11 cellular contexts compared by ENCODE assay signal in genomic region chr10:5589963-5590511, GRCh38.
DNase-seq lines count a peak whose midpoint lies in the region; ATAC-seq, FAIRE-seq and TF ChIP-seq lines count a peak whose summit lies in the region.
"Had no signal": no experiment of that assay in that cellular context is flagged by ENCODE, and none has a peak within 500 bp of the region (broad histone marks: within the 10 kb centered on the region; RNA-seq: fewer than 3 reads in every experiment).

No MANE protein-coding gene starts in this region.

- peaks cover 7% of the 10 kb centered on the region for H3K27me3 Mint-ChIP-seq in progenitor cell of endocrine pancreas

- TF ChIP-seq POLR2A in H1 (IDR thresholded peaks at IDR 0.05; ENCODE audit: control extremely low read depth in 1 of 2, low read depth in 2 of 2, low read length in 2 of 2) (no peak), stomach (IDR thresholded peaks at IDR 0.05) (no peak)

- no peak for FAIRE-seq in H1 (lab: Jason Lieb, UNC)
- FAIRE-seq: GM18507 had no signal

- no peak overlapping the region for H3K4me3 ChIP-seq in GM12865 (ENCODE audit: low read depth, low read length)
- H3K4me3 ChIP-seq in H1 (ENCODE audit: extremely low read depth in 1 of 4, insufficient read depth in 2 of 4, low read depth in 3 of 4, low read length in 4 of 4): no peak overlapping the region
- H3K4me3 ChIP-seq in stomach: no peak overlapping the region

- H2BK20ac ChIP-seq in H1 (ENCODE audit: low read length): no peak overlapping the region

- no peak overlapping the region for H4K5ac ChIP-seq in H1 (ENCODE audit: insufficient read length, low read depth, low read length)

- no peak for ATAC-seq in GM18498 (IDR thresholded peaks at IDR 0.05; ENCODE audit: unreplicated experiment)

- no peak overlapping the region for H3K56ac ChIP-seq in H1 (replicated peaks; ENCODE audit: insufficient read length, low read depth, low read length)

- H4K91ac ChIP-seq in H1 (replicated peaks; ENCODE audit: insufficient read length, low read length): peak overlapping the region; percentile 15

- no peak overlapping the region for H3K4ac ChIP-seq in H1 (replicated peaks; ENCODE audit: insufficient read length, low read depth, low read length)

- POLR2A ChIA-PET in H1 (lab: Charles Lee; ENCODE audit: partially characterized antibody): interaction anchor here (0.6 kb wide), 1 partner anchor 63 kb away, joined by 4 read pairs; no protein-coding TSS in a partner anchor

- no peaks in the 10 kb centered on the region for H3K79me1 ChIP-seq in H1 (ENCODE audit: low read depth, low read length)

- no peak overlapping the region for H3K9ac ChIP-seq in H1 (replicated peaks in 1 of 4; ENCODE audit: extremely low read depth in 1 of 4, low read depth in 3 of 4, low read length in 3 of 4)

- H2AK5ac ChIP-seq in H1 (ENCODE audit: low read depth, low read length): no peak overlapping the region

- no peak for TF ChIP-seq EP300 in H1 (IDR thresholded peaks at IDR 0.05; ENCODE audit: borderline replicate concordance in 1 of 2, low read depth in 2 of 2, low read length in 2 of 2)
- TF ChIP-seq EP300 in stomach (IDR thresholded peaks at IDR 0.05): no peak

- H2BK15ac ChIP-seq in H1 (ENCODE audit: low read length): no peak overlapping the region; the same call in 1 of the 2 replicates

- no peak overlapping the region for H3K23ac ChIP-seq in H1 (ENCODE audit: insufficient read length)

- H3K4me1 Mint-ChIP-seq in progenitor cell of endocrine pancreas (ENCODE audit: low read depth): peaks cover 38% of the 10 kb centered on the region

- H3K79me2 ChIP-seq in H1 (ENCODE audit: control insufficient read depth in 1 of 2, insufficient read depth in 2 of 2, low read length in 2 of 2): no peaks in the 10 kb centered on the region

- peak overlapping the region; percentile 78; the same call in 1 of the 2 replicates for H3K18ac ChIP-seq in H1 (ENCODE audit: extremely low read depth, low read length)

- H2BK5ac ChIP-seq in H1 (ENCODE audit: low read depth, low read length): 0 out of 2 replicates have a peak overlapping the region, but pooled peaks have one; percentile 16

- DNase-seq in GM12865 (ENCODE audit: low read depth) (peak; percentile 18), RPMI8226 (peak; percentile 63), H1 (ENCODE audit: low read depth in 1 of 2, low spot score in 2 of 2) (no peak), progenitor cell of endocrine pancreas (ENCODE audit: low spot score, unreplicated experiment) (no peak), DMS153 treated with DMSO at 0.1 percent for 48 hours (lab: John Stamatoyannopoulos, UW; ENCODE audit: unreplicated experiment) (no peak), stomach (no peak)
- DNase-seq in activated CD8-positive, alpha-beta memory T cell treated with anti-CD3 and anti-CD28 coated beads for 24 hours: no peak
- DNase-seq: activated CD4-positive, alpha-beta T cell treated with anti-CD3 and anti-CD28 coated beads, Interleukin-2, amount 50 U/mL, for 1 hour; NCI-H2171 treated with DMSO at 0.1 percent for 48 hours had no signal

- no peaks in the 10 kb centered on the region for H4K20me1 ChIP-seq in H1 (replicated peaks in 1 of 2; ENCODE audit: control insufficient read depth in 1 of 2, insufficient read depth in 2 of 2, low read length in 2 of 2)

- CTCF ChIA-PET in H1 (lab: Charles Lee; ENCODE audit: partially characterized antibody): interaction anchor here (0.7 to 1.8 kb wide), 9 partner anchors 12 to 149 kb away, joined by 3 to 10 read pairs (median 3); no protein-coding TSS in a partner anchor

- intact Hi-C loops in stomach (cut with DNase I; ENCODE audit: low total_unique reads): no loop called here

- no peak for TF ChIP-seq CTCF in GM12865 (IDR thresholded peaks at IDR 0.05; ENCODE audit: insufficient read depth, low read depth, low read length, missing control alignments)
- TF ChIP-seq CTCF in H1 (IDR thresholded peaks at IDR 0.05; ENCODE audit: control extremely low read depth in 1 of 3, insufficient read depth in 1 of 3, low read depth in 1 of 3, low read length in 3 of 3): peak in 1 of 3 experiments; percentile 20; a peak in 1 of 4 replicates
- TF ChIP-seq CTCF in progenitor cell of endocrine pancreas (IDR thresholded peaks at IDR 0.05; ENCODE audit: unreplicated experiment): peak; percentile 24
- TF ChIP-seq CTCF in stomach (IDR thresholded peaks at IDR 0.05): no peak

- no peaks in the 10 kb centered on the region for H3K9me3 Mint-ChIP-seq in progenitor cell of endocrine pancreas (ENCODE audit: low read depth)

- no peak overlapping the region for H3K14ac ChIP-seq in H1 (ENCODE audit: insufficient read length)

- H3K36me3 Mint-ChIP-seq in progenitor cell of endocrine pancreas (ENCODE audit: insufficient read depth): no peaks in the 10 kb centered on the region

- H3K4me3 Mint-ChIP-seq in progenitor cell of endocrine pancreas (ENCODE audit: low read depth): no peak overlapping the region

- TF ChIP-seq RAD21 in H1 (IDR thresholded peaks at IDR 0.05 in 1 of 2, conservative IDR thresholded peaks at IDR 0.05 in 1 of 2; ENCODE audit: low read depth in 2 of 2, low read length in 2 of 2): no peak

- H3K27me3 ChIP-seq in H1 (replicated peaks in 1 of 4; ENCODE audit: control insufficient read depth in 3 of 4, extremely low read depth in 1 of 4, insufficient read depth in 3 of 4, low read length in 3 of 4): no peaks in the 10 kb centered on the region; a peak in 1 of 7 replicates
- H3K27me3 ChIP-seq in stomach: peaks cover 0 to 3% (median 0%) of the 10 kb centered on the region in 3 donors

- H3K4me2 ChIP-seq in H1 (ENCODE audit: insufficient read depth in 1 of 2, low read depth in 2 of 2, low read length in 2 of 2): no peak overlapping the region

- H4K8ac ChIP-seq in H1 (ENCODE audit: extremely low read depth, insufficient read depth, low read length): peak overlapping the region; percentile 16; the same call in 1 of the 2 replicates

- peak overlapping the region; percentile 14 for H3K27ac Mint-ChIP-seq in progenitor cell of endocrine pancreas

- H3K36me3 ChIP-seq in H1 (ENCODE audit: control insufficient read depth in 2 of 4, insufficient read depth in 4 of 4, low read length in 3 of 4) (no peaks in the 10 kb centered on the region), stomach (no peaks in the 10 kb centered on the region)

- H2BK12ac ChIP-seq in H1 (ENCODE audit: low read depth, low read length): peak overlapping the region; percentile 80; the same call in 1 of the 2 replicates

- 67% methylated on average over 9 of the region's 9 CpGs; no CpG with 5 or more reads in 1 of the 2 experiments for WGBS in H1 (ENCODE audit: extremely low coverage in 1 of 2, insufficient coverage in 1 of 2, insufficient read length in 1 of 2, insufficient replicate concordance in 2 of 2, low coverage in 1 of 2, low lambda C conversion rate in 2 of 2, missing lambda C conversion rate in 1 of 2), 2 experiments
- WGBS in stomach, 5 donors: 70 to 79% (median 76%) methylated on average over 9 of the region's 9 CpGs

- H2BK120ac ChIP-seq in H1 (replicated peaks; ENCODE audit: low read depth, low read length): no peak overlapping the region

- H3K4me1 ChIP-seq in H1 (replicated peaks in 1 of 4; ENCODE audit: control insufficient read depth in 3 of 4, insufficient read depth in 4 of 4, low read length in 3 of 4) (peaks cover 8 to 24% (median 17%) of the 10 kb centered on the region in 4 experiments), stomach (peaks cover 0 to 23% (median 5%) of the 10 kb centered on the region in 4 donors)

- H3K23me2 ChIP-seq in H1 (ENCODE audit: low read depth, low read length): 0 out of 2 replicates have a peak, but pooled peaks cover 2% of the 10 kb centered on the region

- H3K9me3 ChIP-seq in H1 (ENCODE audit: insufficient read depth in 2 of 2, low read depth in 1 of 2, low read length in 1 of 2): no peaks in the 10 kb centered on the region
- no peaks in the 10 kb centered on the region for H3K9me3 ChIP-seq in stomach

- H2AFZ ChIP-seq in H1 (ENCODE audit: low read length): 0 out of 2 replicates have a peak overlapping the region, but pooled peaks have one; percentile 31

- H3K27ac ChIP-seq in H1 (ENCODE audit: low read depth, low read length): no peak overlapping the region
- H3K27ac ChIP-seq in stomach: no peak overlapping the region

TF ChIP-seq in H1, 55 proteins besides CTCF, POLR2A, EP300 and RAD21:
- TF ChIP-seq MAX (IDR thresholded peaks at IDR 0.05): no peak
- no peak for TF ChIP-seq SIRT6 (IDR thresholded peaks at IDR 0.05; ENCODE audit: low read length)
- TF ChIP-seq FOSL1 (IDR thresholded peaks at IDR 0.05; ENCODE audit: insufficient read depth, low read depth, low read length): no peak

Comparison
In these comparisons a context has a peak if more than half of its experiments do, and no peak if none do; other contexts are left out.
1. DNase-seq: peak in GM12865 (single experiment) and RPMI8226 (single experiment); none in H1 (0 of 2), progenitor cell of endocrine pancreas (single experiment), activated CD8-positive, alpha-beta memory T cell treated with anti-CD3 and anti-CD28 coated beads for 24 hours (single experiment), DMS153 treated with DMSO at 0.1 percent for 48 hours (single experiment) and stomach (single experiment).